1 cellular context compared by ENCODE assay signal in the genomic region with DNA sequence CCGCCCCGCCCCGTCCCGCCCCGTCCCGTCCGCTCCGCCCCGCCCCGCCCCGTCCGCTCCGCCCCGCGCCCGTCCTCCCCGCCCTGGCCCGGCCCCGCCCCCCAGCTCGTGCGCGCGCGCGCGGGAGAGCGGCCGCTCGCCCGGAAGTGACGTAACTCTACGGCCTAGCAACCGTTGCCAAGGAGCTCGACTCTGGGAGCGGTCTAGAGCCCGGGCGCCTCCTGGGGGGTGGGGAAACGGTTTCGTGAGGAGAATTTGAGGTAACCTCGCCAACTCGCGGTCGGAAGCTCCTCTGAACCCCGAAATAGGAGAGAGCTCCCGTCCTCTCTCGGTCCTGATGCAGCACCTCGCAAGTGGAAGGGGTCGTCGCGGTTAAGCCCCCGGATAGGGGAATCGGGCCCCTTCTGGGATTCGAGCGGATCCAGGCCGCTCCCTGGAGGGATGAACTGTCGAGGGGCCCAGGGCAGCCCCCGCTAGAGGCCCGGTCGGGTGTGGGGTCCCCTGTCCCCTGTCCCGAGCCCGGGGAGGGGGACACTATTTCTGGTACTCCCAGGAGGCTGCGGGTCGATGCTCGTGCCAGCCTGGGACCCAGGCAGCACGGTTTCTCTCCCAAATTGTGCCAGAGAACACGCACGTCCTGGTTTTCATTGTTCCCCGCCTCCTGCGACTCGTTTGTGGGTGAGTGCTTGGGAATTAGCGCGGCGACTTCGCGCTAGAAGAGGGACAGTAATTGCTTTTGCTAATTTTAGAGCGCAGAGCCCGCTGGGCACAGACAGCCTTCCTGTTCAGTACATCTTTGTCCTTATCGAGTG.
TF ChIP-seq lines count a peak whose summit lies in the region.

A gene with protein sequence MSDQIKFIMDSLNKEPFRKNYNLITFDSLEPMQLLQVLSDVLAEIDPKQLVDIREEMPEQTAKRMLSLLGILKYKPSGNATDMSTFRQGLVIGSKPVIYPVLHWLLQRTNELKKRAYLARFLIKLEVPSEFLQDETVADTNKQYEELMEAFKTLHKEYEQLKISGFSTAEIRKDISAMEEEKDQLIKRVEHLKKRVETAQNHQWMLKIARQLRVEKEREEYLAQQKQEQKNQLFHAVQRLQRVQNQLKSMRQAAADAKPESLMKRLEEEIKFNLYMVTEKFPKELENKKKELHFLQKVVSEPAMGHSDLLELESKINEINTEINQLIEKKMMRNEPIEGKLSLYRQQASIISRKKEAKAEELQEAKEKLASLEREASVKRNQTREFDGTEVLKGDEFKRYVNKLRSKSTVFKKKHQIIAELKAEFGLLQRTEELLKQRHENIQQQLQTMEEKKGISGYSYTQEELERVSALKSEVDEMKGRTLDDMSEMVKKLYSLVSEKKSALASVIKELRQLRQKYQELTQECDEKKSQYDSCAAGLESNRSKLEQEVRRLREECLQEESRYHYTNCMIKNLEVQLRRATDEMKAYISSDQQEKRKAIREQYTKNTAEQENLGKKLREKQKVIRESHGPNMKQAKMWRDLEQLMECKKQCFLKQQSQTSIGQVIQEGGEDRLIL (plus strand): TSS at position 174 of the 812 bp plus-strand sequence. CDS start 3,024 bp downstream, outside the sequence.

TF ChIP-seq in HepG2, 621 proteins besides CTCF, POLR2A, EP300 and RAD21 (continued from another document and continues in another):
- TF ChIP-seq DMAP1 (CRISPR knock-in tag; IDR thresholded peaks at IDR 0.05) (no peak; the same call in 1 of the 2 replicates), RXRB (CRISPR knock-in tag; IDR thresholded peaks at IDR 0.05; ENCODE audit: borderline replicate concordance) (0 out of 2 replicates have a peak, but pooled peaks have one; percentile 11), POLR2G (IDR thresholded peaks at IDR 0.05; ENCODE audit: low read depth, low read length) (peak; percentile 62), CBX1 (IDR thresholded peaks at IDR 0.05; ENCODE audit: low read depth) (no peak), EZH2 (conservative IDR thresholded peaks at IDR 0.05; ENCODE audit: low read depth, low read length) (no peak), ZNF432 (CRISPR knock-in tag; IDR thresholded peaks at IDR 0.05; ENCODE audit: borderline replicate concordance) (no peak), AGO1 (IDR thresholded peaks at IDR 0.05; ENCODE audit: low read depth, low read length, poor library complexity, severe bottlenecking) (peak; percentile 69), KLF9 (CRISPR knock-in tag; IDR thresholded peaks at IDR 0.05; ENCODE audit: low read depth) (no peak), ZNF530 (CRISPR knock-in tag; IDR thresholded peaks at IDR 0.05; ENCODE audit: low read depth) (no peak), NFYB (CRISPR knock-in tag; IDR thresholded peaks at IDR 0.05) (no peak), TARDBP (CRISPR knock-in tag; IDR thresholded peaks at IDR 0.05) (0 out of 2 replicates have a peak, but pooled peaks have one; percentile 22), YEATS4 (CRISPR knock-in tag; IDR thresholded peaks at IDR 0.05; ENCODE audit: borderline replicate concordance) (no peak; the same call in 1 of the 2 replicates), WIZ (CRISPR knock-in tag; IDR thresholded peaks at IDR 0.05) (no peak), KDM5B (CRISPR knock-in tag; IDR thresholded peaks at IDR 0.05; ENCODE audit: borderline replicate concordance) (peak; percentile 74; the same call in 1 of the 2 replicates), TAF15 (IDR thresholded peaks at IDR 0.05; ENCODE audit: low read depth, low read length, poor library complexity, severe bottlenecking) (no peak), ZNF841 (CRISPR knock-in tag; IDR thresholded peaks at IDR 0.05; ENCODE audit: borderline replicate concordance) (no peak), PRPF4 (IDR thresholded peaks at IDR 0.05; ENCODE audit: low read depth, low read length, poor library complexity, severe bottlenecking) (no peak), ZEB1 (IDR thresholded peaks at IDR 0.05; ENCODE audit: insufficient replicate concordance, low read depth) (no peak), GLI4 (CRISPR knock-in tag; IDR thresholded peaks at IDR 0.05; ENCODE audit: borderline replicate concordance) (no peak), BORCS8-MEF2B (CRISPR knock-in tag; IDR thresholded peaks at IDR 0.05) (no peak), ELF3 (CRISPR knock-in tag; IDR thresholded peaks at IDR 0.05) (no peak), U2AF2 (IDR thresholded peaks at IDR 0.05; ENCODE audit: low read depth, low read length) (no peak), ZNF761 (CRISPR knock-in tag; conservative IDR thresholded peaks at IDR 0.05) (no peak), EEA1 (CRISPR knock-in tag; IDR thresholded peaks at IDR 0.05; ENCODE audit: borderline replicate concordance) (no peak), ZNF879 (CRISPR knock-in tag; IDR thresholded peaks at IDR 0.05) (no peak), ZC3H4 (CRISPR knock-in tag; IDR thresholded peaks at IDR 0.05; ENCODE audit: borderline replicate concordance) (no peak), ZNF274 (CRISPR knock-in tag; IDR thresholded peaks at IDR 0.05) (no peak; the same call in 1 of the 2 replicates), ARHGAP35 (CRISPR knock-in tag; IDR thresholded peaks at IDR 0.05; ENCODE audit: borderline replicate concordance) (peak; percentile 74; the same call in 1 of the 2 replicates), ZNF331 (CRISPR knock-in tag; IDR thresholded peaks at IDR 0.05) (no peak), CAMTA2 (CRISPR knock-in tag; IDR thresholded peaks at IDR 0.05; ENCODE audit: borderline replicate concordance) (no peak), ZNF501 (CRISPR knock-in tag; IDR thresholded peaks at IDR 0.05) (peak; percentile 58; the same call in 1 of the 2 replicates), ARNT2 (CRISPR knock-in tag; IDR thresholded peaks at IDR 0.05; ENCODE audit: low read depth) (peak; percentile 61; the same call in 1 of the 2 replicates), ZNF496 (CRISPR knock-in tag; IDR thresholded peaks at IDR 0.05; ENCODE audit: insufficient replicate concordance) (no peak), KMT2A (CRISPR knock-in tag; IDR thresholded peaks at IDR 0.05) (peak; percentile 50; the same call in 1 of the 2 replicates), PCBP2 (optimal IDR thresholded peaks at IDR 0.05; ENCODE audit: low read depth, low read length, poor library complexity, severe bottlenecking) (no peak), MAFG (CRISPR knock-in tag; IDR thresholded peaks at IDR 0.05) (no peak), ZFAT (CRISPR knock-in tag; conservative IDR thresholded peaks at IDR 0.05) (no peak), ATAD3A (CRISPR knock-in tag; IDR thresholded peaks at IDR 0.05) (no peak), ZSCAN29 (CRISPR knock-in tag; conservative IDR thresholded peaks at IDR 0.05) (0 out of 2 replicates have a peak, but pooled peaks have one; percentile 43)
- TF ChIP-seq, protein P1, sequence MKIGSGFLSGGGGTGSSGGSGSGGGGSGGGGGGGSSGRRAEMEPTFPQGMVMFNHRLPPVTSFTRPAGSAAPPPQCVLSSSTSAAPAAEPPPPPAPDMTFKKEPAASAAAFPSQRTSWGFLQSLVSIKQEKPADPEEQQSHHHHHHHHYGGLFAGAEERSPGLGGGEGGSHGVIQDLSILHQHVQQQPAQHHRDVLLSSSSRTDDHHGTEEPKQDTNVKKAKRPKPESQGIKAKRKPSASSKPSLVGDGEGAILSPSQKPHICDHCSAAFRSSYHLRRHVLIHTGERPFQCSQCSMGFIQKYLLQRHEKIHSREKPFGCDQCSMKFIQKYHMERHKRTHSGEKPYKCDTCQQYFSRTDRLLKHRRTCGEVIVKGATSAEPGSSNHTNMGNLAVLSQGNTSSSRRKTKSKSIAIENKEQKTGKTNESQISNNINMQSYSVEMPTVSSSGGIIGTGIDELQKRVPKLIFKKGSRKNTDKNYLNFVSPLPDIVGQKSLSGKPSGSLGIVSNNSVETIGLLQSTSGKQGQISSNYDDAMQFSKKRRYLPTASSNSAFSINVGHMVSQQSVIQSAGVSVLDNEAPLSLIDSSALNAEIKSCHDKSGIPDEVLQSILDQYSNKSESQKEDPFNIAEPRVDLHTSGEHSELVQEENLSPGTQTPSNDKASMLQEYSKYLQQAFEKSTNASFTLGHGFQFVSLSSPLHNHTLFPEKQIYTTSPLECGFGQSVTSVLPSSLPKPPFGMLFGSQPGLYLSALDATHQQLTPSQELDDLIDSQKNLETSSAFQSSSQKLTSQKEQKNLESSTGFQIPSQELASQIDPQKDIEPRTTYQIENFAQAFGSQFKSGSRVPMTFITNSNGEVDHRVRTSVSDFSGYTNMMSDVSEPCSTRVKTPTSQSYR (CRISPR knock-in tag; IDR thresholded peaks at IDR 0.05; ENCODE audit: borderline replicate concordance) = peak; percentile 29; the same call in 1 of the 2 replicates
- TF ChIP-seq, protein P2, sequence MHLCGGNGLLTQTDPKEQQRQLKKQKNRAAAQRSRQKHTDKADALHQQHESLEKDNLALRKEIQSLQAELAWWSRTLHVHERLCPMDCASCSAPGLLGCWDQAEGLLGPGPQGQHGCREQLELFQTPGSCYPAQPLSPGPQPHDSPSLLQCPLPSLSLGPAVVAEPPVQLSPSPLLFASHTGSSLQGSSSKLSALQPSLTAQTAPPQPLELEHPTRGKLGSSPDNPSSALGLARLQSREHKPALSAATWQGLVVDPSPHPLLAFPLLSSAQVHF (CRISPR knock-in tag; IDR thresholded peaks at IDR 0.05) = no peak
- TF ChIP-seq, protein P3, sequence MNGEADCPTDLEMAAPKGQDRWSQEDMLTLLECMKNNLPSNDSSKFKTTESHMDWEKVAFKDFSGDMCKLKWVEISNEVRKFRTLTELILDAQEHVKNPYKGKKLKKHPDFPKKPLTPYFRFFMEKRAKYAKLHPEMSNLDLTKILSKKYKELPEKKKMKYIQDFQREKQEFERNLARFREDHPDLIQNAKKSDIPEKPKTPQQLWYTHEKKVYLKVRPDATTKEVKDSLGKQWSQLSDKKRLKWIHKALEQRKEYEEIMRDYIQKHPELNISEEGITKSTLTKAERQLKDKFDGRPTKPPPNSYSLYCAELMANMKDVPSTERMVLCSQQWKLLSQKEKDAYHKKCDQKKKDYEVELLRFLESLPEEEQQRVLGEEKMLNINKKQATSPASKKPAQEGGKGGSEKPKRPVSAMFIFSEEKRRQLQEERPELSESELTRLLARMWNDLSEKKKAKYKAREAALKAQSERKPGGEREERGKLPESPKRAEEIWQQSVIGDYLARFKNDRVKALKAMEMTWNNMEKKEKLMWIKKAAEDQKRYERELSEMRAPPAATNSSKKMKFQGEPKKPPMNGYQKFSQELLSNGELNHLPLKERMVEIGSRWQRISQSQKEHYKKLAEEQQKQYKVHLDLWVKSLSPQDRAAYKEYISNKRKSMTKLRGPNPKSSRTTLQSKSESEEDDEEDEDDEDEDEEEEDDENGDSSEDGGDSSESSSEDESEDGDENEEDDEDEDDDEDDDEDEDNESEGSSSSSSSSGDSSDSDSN (CRISPR knock-in tag; IDR thresholded peaks at IDR 0.05) = peak; percentile 51
- TF ChIP-seq, protein P4, sequence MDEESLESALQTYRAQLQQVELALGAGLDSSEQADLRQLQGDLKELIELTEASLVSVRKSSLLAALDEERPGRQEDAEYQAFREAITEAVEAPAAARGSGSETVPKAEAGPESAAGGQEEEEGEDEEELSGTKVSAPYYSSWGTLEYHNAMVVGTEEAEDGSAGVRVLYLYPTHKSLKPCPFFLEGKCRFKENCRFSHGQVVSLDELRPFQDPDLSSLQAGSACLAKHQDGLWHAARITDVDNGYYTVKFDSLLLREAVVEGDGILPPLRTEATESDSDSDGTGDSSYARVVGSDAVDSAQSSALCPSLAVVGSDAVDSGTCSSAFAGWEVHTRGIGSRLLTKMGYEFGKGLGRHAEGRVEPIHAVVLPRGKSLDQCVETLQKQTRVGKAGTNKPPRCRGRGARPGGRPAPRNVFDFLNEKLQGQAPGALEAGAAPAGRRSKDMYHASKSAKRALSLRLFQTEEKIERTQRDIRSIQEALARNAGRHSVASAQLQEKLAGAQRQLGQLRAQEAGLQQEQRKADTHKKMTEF (CRISPR knock-in tag; IDR thresholded peaks at IDR 0.05) = 0 out of 2 replicates have a peak, but pooled peaks have one; percentile 32
- TF ChIP-seq, protein P5, sequence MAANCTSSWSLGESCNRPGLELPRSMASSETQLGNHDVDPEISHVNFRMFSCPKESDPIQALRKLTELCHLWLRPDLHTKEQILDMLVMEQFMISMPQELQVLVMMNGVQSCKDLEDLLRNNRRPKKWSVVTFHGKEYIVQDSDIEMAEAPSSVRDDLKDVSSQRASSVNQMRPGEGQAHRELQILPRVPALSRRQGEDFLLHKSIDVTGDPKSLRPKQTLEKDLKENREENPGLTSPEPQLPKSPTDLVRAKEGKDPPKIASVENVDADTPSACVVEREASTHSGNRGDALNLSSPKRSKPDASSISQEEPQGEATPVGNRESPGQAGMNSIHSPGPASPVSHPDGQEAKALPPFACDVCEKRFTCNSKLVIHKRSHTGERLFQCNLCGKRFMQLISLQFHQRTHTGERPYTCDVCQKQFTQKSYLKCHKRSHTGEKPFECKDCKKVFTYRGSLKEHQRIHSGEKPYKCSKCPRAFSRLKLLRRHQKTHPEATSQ (CRISPR knock-in tag; IDR thresholded peaks at IDR 0.05; ENCODE audit: borderline replicate concordance) = no peak
- TF ChIP-seq, protein P6, sequence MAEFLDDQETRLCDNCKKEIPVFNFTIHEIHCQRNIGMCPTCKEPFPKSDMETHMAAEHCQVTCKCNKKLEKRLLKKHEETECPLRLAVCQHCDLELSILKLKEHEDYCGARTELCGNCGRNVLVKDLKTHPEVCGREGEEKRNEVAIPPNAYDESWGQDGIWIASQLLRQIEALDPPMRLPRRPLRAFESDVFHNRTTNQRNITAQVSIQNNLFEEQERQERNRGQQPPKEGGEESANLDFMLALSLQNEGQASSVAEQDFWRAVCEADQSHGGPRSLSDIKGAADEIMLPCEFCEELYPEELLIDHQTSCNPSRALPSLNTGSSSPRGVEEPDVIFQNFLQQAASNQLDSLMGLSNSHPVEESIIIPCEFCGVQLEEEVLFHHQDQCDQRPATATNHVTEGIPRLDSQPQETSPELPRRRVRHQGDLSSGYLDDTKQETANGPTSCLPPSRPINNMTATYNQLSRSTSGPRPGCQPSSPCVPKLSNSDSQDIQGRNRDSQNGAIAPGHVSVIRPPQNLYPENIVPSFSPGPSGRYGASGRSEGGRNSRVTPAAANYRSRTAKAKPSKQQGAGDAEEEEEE (CRISPR knock-in tag; IDR thresholded peaks at IDR 0.05; ENCODE audit: borderline replicate concordance) = no peak
- TF ChIP-seq, protein P7, sequence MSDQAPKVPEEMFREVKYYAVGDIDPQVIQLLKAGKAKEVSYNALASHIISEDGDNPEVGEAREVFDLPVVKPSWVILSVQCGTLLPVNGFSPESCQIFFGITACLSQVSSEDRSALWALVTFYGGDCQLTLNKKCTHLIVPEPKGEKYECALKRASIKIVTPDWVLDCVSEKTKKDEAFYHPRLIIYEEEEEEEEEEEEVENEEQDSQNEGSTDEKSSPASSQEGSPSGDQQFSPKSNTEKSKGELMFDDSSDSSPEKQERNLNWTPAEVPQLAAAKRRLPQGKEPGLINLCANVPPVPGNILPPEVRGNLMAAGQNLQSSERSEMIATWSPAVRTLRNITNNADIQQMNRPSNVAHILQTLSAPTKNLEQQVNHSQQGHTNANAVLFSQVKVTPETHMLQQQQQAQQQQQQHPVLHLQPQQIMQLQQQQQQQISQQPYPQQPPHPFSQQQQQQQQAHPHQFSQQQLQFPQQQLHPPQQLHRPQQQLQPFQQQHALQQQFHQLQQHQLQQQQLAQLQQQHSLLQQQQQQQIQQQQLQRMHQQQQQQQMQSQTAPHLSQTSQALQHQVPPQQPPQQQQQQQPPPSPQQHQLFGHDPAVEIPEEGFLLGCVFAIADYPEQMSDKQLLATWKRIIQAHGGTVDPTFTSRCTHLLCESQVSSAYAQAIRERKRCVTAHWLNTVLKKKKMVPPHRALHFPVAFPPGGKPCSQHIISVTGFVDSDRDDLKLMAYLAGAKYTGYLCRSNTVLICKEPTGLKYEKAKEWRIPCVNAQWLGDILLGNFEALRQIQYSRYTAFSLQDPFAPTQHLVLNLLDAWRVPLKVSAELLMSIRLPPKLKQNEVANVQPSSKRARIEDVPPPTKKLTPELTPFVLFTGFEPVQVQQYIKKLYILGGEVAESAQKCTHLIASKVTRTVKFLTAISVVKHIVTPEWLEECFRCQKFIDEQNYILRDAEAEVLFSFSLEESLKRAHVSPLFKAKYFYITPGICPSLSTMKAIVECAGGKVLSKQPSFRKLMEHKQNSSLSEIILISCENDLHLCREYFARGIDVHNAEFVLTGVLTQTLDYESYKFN (CRISPR knock-in tag; conservative IDR thresholded peaks at IDR 0.05) = peak; percentile 38; the same call in 1 of the 2 replicates
